ENCODE assay signal across 19 cellular contexts in the genomic region with DNA sequence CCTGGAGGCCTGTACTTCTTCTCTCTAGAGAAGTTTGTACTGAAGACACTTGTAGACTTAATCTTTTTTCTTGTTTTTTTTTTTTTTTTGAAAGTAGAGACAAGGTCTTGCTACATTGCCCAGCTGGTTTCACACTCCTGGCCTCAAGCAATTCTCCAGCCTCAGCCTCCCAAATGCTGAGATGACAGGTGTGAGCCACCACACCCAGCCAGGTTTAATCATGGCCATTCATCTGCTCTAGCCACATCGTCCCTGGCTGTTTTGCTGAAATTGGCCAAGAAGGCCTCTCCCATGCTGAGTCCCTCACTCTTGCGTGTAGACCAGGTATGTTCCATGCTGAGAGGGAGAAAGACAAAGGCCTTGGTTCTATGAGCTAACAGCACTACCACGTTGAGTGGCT.
DNase-seq lines count a peak whose midpoint lies in the region; ATAC-seq and TF ChIP-seq lines count a peak whose summit lies in the region.
"Had no signal": no experiment of that assay in that cellular context is flagged by ENCODE, and none has a peak within 500 bp of the region (broad histone marks: within the 10 kb centered on the region; RNA-seq: fewer than 3 reads in every experiment).

No MANE protein-coding gene starts in this region.

- POLR2A ChIA-PET in CD4-positive, alpha-beta memory T cell (lab: Charles Lee; ENCODE audit: partially characterized antibody): no interaction called here

- no peaks in the 10 kb centered on the region for H3K27me3 ChIP-seq in left ventricle myocardium inferior (ENCODE audit: low read depth)
- H3K27me3 ChIP-seq in testis: no peaks in the 10 kb centered on the region
- H3K27me3 ChIP-seq in uterus: no peaks in the 10 kb centered on the region
- H3K27me3 ChIP-seq in CD4-positive, alpha-beta memory T cell (ENCODE audit: insufficient read depth, low read length): no peaks in the 10 kb centered on the region
- H3K27me3 ChIP-seq: BLaER1 treated with 17β-estradiol and CSF1 and Interleukin-3, amounts not matched to agents 10 nM and 100 nM had no signal

- peaks cover 11 to 14% of the 10 kb centered on the region in 2 donors for H3K27me3 Mint-ChIP-seq in CD4-positive, alpha-beta memory T cell

- WGBS in testis, 2 donors: 86 to 96% methylated on average over 3 of the region's 3 CpGs

- no peak for ATAC-seq in Right ventricle myocardium superior (ENCODE audit: poor library complexity)
- ATAC-seq: GM23338, HCT116 had no signal

- CTCF ChIA-PET in CD4-positive, alpha-beta memory T cell (lab: Charles Lee; ENCODE audit: partially characterized antibody): no interaction called here

- intact Hi-C loops in left ventricle myocardium inferior (cut with micrococcal nuclease): no loop called here
- intact Hi-C loops in Right ventricle myocardium superior (cut with DNase I): no loop called here
- intact Hi-C loops in testis (cut with DNase I; ENCODE audit: low total_unique reads): no loop called here
- intact Hi-C loops in uterus (cut with DNase I; ENCODE audit: low total_unique reads): no loop called here
- intact Hi-C loops in CD4-positive, alpha-beta memory T cell (cut with micrococcal nuclease): no loop called here

- peaks cover 0 to 3% (median 0%) of the 10 kb centered on the region in 8 donors for H3K9me3 Mint-ChIP-seq in CD4-positive, alpha-beta memory T cell
- H3K9me3 Mint-ChIP-seq: CD14-positive monocyte; CD4-positive, alpha-beta T cell; GM23338; H9 had no signal

- no peaks in the 10 kb centered on the region for H3K4me1 Mint-ChIP-seq in CD4-positive, alpha-beta memory T cell
- H3K4me1 Mint-ChIP-seq: B cell, GM23338, H9 had no signal

- H3K36me3 ChIP-seq in left ventricle myocardium inferior: no peaks in the 10 kb centered on the region
- no peaks in the 10 kb centered on the region for H3K36me3 ChIP-seq in testis (ENCODE audit: low read depth, missing control alignments)
- H3K36me3 ChIP-seq in uterus: no peaks in the 10 kb centered on the region
- no peaks in the 10 kb centered on the region for H3K36me3 ChIP-seq in CD4-positive, alpha-beta memory T cell (ENCODE audit: insufficient read depth, low read length)
- H3K36me3 ChIP-seq: BLaER1 treated with 17β-estradiol and CSF1 and Interleukin-3, amounts not matched to agents 10 nM and 100 nM had no signal

- TF ChIP-seq POLR2A in testis (IDR thresholded peaks at IDR 0.05) (no peak), uterus (IDR thresholded peaks at IDR 0.05) (no peak)

- no peak for DNase-seq in left ventricle myocardium inferior
- DNase-seq in Right ventricle myocardium superior: no peak
- DNase-seq in testis: no peak
- DNase-seq in uterus: no peak
- no peak for DNase-seq in kidney tubule cell (ENCODE audit: low spot score)
- no peak for DNase-seq in CD4-positive, alpha-beta memory T cell
- DNase-seq: Calu3; CD4-positive, alpha-beta T cell; COR-L47; DMS53; DMS79 treated with DMSO at 0.1 percent for 48 hours; GF-D8; H9 had no signal

- H3K27ac ChIP-seq in left ventricle myocardium inferior (replicated peaks): peak overlapping the region; percentile 17
- peak overlapping the region; percentile 42 to 81 for H3K27ac ChIP-seq in testis
- H3K27ac ChIP-seq in uterus: peak overlapping the region; percentile 82 to 84
- H3K27ac ChIP-seq in CD4-positive, alpha-beta memory T cell (ENCODE audit: low read depth, low read length): no peak overlapping the region
- H3K27ac ChIP-seq: 22Rv1 had no signal

- H3K27ac Mint-ChIP-seq in CD4-positive, alpha-beta memory T cell: no peak overlapping the region
- H3K27ac Mint-ChIP-seq: B cell; CD14-positive monocyte; CD4-positive, alpha-beta T cell; GM23338; H9 had no signal

- H3K4me3 ChIP-seq in left ventricle myocardium inferior: no peak overlapping the region
- H3K4me3 ChIP-seq in testis: no peak overlapping the region
- H3K4me3 ChIP-seq in uterus: no peak overlapping the region
- no peak overlapping the region for H3K4me3 ChIP-seq in CD4-positive, alpha-beta memory T cell (ENCODE audit: low read length in 2 of 2)
- H3K4me3 ChIP-seq: BLaER1 treated with 17β-estradiol and CSF1 and Interleukin-3, amounts not matched to agents 10 nM and 100 nM; GM23338 had no signal

- no peak overlapping the region for H3K4me3 Mint-ChIP-seq in CD4-positive, alpha-beta memory T cell
- H3K4me3 Mint-ChIP-seq: B cell; CD14-positive monocyte; CD4-positive, alpha-beta T cell; GM23338; H9 had no signal

- peaks cover 3% of the 10 kb centered on the region for H3K4me1 ChIP-seq in left ventricle myocardium inferior
- peaks cover 47% of the 10 kb centered on the region for H3K4me1 ChIP-seq in testis
- H3K4me1 ChIP-seq in uterus: peaks cover 5 to 6% of the 10 kb centered on the region in 2 donors
- no peaks in the 10 kb centered on the region for H3K4me1 ChIP-seq in CD4-positive, alpha-beta memory T cell (ENCODE audit: insufficient read depth, low read length)

- no peak for TF ChIP-seq CTCF in left ventricle myocardium inferior (IDR thresholded peaks at IDR 0.05; ENCODE audit: borderline replicate concordance)
- no peak for TF ChIP-seq CTCF in testis (IDR thresholded peaks at IDR 0.05)
- TF ChIP-seq CTCF in uterus (IDR thresholded peaks at IDR 0.05): no peak

- H3K9me3 ChIP-seq in left ventricle myocardium inferior (replicated peaks) (no peaks in the 10 kb centered on the region), testis (no peaks in the 10 kb centered on the region), uterus (no peaks in the 10 kb centered on the region)
- no peaks in the 10 kb centered on the region for H3K9me3 ChIP-seq in CD4-positive, alpha-beta memory T cell (ENCODE audit: control insufficient read depth in 1 of 2, low read length in 2 of 2)
- H3K9me3 ChIP-seq: BLaER1 treated with 17β-estradiol and CSF1 and Interleukin-3, amounts not matched to agents 10 nM and 100 nM had no signal

- no peaks in the 10 kb centered on the region for H3K36me3 Mint-ChIP-seq in CD4-positive, alpha-beta memory T cell
- H3K36me3 Mint-ChIP-seq: CD14-positive monocyte had no signal
